ENCODE assay signal across 22 cellular contexts in genomic region chr10:128643658-128644057, GRCh38.
A peak's percentile ranks its signal among the peaks of the same experiment; 100 is the strongest.
DNase-seq lines count a peak whose midpoint lies in the region; ATAC-seq, FAIRE-seq and TF ChIP-seq lines count a peak whose summit lies in the region.
"Had no signal": no experiment of that assay in that cellular context is flagged by ENCODE, and none has a peak within 500 bp of the region (broad histone marks: within the 10 kb centered on the region; RNA-seq: fewer than 3 reads in every experiment).

No MANE protein-coding gene starts in this region.

- no peaks in the 10 kb centered on the region for H3F3A ChIP-seq in GM23338 (replicated peaks; ENCODE audit: low read depth)

- dilution Hi-C loops in mammary epithelial cell (cut with HindIII; ENCODE audit: low sequenced_read_pairs): no loop called here

- H3K4me1 Mint-ChIP-seq in MCF 10A (ENCODE audit: insufficient read depth, unreplicated experiment): peaks cover 4% of the 10 kb centered on the region
- H3K4me1 Mint-ChIP-seq in GM23338: no peaks in the 10 kb centered on the region
- no peaks in the 10 kb centered on the region for H3K4me1 Mint-ChIP-seq in type B pancreatic cell (ENCODE audit: unreplicated experiment)

- H3K4me3 ChIP-seq in mammary epithelial cell (replicated peaks in 1 of 3; ENCODE audit: insufficient read depth in 1 of 3, low read depth in 2 of 3, low read length in 3 of 3) (no peak overlapping the region), K562 (no peak overlapping the region), hepatocyte (no peak overlapping the region), GM23338 (no peak overlapping the region)
- H3K4me3 ChIP-seq: A549 had no signal

- H3K36me3 ChIP-seq in mammary epithelial cell (ENCODE audit: insufficient read depth, low read length) (no peaks in the 10 kb centered on the region), K562 (ENCODE audit: control insufficient read depth, insufficient read depth, low read length) (no peaks in the 10 kb centered on the region), hepatocyte (replicated peaks; ENCODE audit: insufficient read depth, low read depth) (no peaks in the 10 kb centered on the region), GM23338 (ENCODE audit: insufficient read depth) (no peaks in the 10 kb centered on the region)

- FAIRE-seq in K562 (lab: Jason Lieb, UNC): no peak
- FAIRE-seq: A549, D721Med, H1, HTR-8/SVneo had no signal

- H3K9ac ChIP-seq in mammary epithelial cell (ENCODE audit: insufficient read depth, low read length) (peak overlapping the region; percentile 4), K562 (ENCODE audit: insufficient read depth in 1 of 2, low read depth in 2 of 2, low read length in 2 of 2) (no peak overlapping the region)

- H4K20me1 ChIP-seq in mammary epithelial cell (ENCODE audit: insufficient read depth, low read length) (no peaks in the 10 kb centered on the region), K562 (replicated peaks; ENCODE audit: control insufficient read depth, insufficient read depth, low read length) (no peaks in the 10 kb centered on the region), hepatocyte (ENCODE audit: insufficient read depth, poor library complexity, severe bottlenecking) (no peaks in the 10 kb centered on the region), GM23338 (replicated peaks; ENCODE audit: insufficient read depth) (no peaks in the 10 kb centered on the region)

- no peaks in the 10 kb centered on the region for H3K27me3 Mint-ChIP-seq in MCF 10A (ENCODE audit: insufficient read depth, unreplicated experiment)
- no peaks in the 10 kb centered on the region for H3K27me3 Mint-ChIP-seq in GM23338 (ENCODE audit: insufficient read depth, low read depth, poor library complexity)
- no peaks in the 10 kb centered on the region for H3K27me3 Mint-ChIP-seq in type B pancreatic cell

- POLR2A ChIA-PET in MCF 10A (lab: Yijun Ruan, JAX): no interaction called here
- POLR2A ChIA-PET in K562 (lab: Yijun Ruan, JAX): no interaction called here

- H3K9me3 Mint-ChIP-seq in MCF 10A (ENCODE audit: unreplicated experiment) (no peaks in the 10 kb centered on the region), GM23338 (no peaks in the 10 kb centered on the region), type B pancreatic cell (no peaks in the 10 kb centered on the region)
- H3K9me3 Mint-ChIP-seq: CD4-positive, alpha-beta T cell; H9 had no signal

- in situ Hi-C loops in mammary epithelial cell (cut with MboI; ENCODE audit: low sequenced_read_pairs in 2 of 2) (loop anchor here in 1 of 2 donors (25.0 kb wide), 1 partner anchor 1494 kb away; the partner anchor contains the start of gene GLRX3), K562 (cut with MboI) (no loop called here)

- H3K4me1 ChIP-seq in mammary epithelial cell (ENCODE audit: insufficient read depth, low read length): peaks cover 32% of the 10 kb centered on the region
- H3K4me1 ChIP-seq in K562 (replicated peaks in 1 of 2; ENCODE audit: control insufficient read depth in 2 of 2, insufficient read depth in 2 of 2, low read length in 2 of 2): no peaks in the 10 kb centered on the region
- H3K4me1 ChIP-seq in foreskin keratinocyte: no peaks in the 10 kb centered on the region
- no peaks in the 10 kb centered on the region for H3K4me1 ChIP-seq in hepatocyte (ENCODE audit: insufficient read depth)
- H3K4me1 ChIP-seq in GM23338 (ENCODE audit: insufficient read depth): no peaks in the 10 kb centered on the region
- H3K4me1 ChIP-seq: A549, Caco-2 had no signal

- H2AFZ ChIP-seq in mammary epithelial cell (ENCODE audit: low read depth, low read length) (peak overlapping the region; percentile 42), K562 (ENCODE audit: low read depth, low read length) (0 out of 2 replicates have a peak overlapping the region, but pooled peaks have one; percentile 16), hepatocyte (no peak overlapping the region), GM23338 (no peak overlapping the region)

- H3K27ac ChIP-seq in mammary epithelial cell (ENCODE audit: insufficient read depth, low read depth, low read length) (peak overlapping the region; percentile 82), K562 (ENCODE audit: extremely low read depth, low read depth, low read length) (no peak overlapping the region), foreskin keratinocyte (no peak overlapping the region), hepatocyte (no peak overlapping the region), GM23338 (ENCODE audit: low read depth) (no peak overlapping the region)
- H3K27ac ChIP-seq: 22Rv1, A549, C4-2B, HL-60 had no signal

- BruUV-seq in mammary epithelial cell (replicated peaks; lab: Mats Ljungman, UMichigan) (no TSS peak), MCF 10A (replicated peaks; lab: Mats Ljungman, UMichigan) (no TSS peak), K562 (replicated peaks; lab: Mats Ljungman, UMichigan) (no TSS peak)

- no peaks in the 10 kb centered on the region for H3K27me3 ChIP-seq in mammary epithelial cell (ENCODE audit: insufficient read depth, low read length)
- H3K27me3 ChIP-seq in K562 (ENCODE audit: control insufficient read depth in 2 of 2, insufficient read depth in 2 of 2, low read length in 2 of 2): no peaks in the 10 kb centered on the region
- no peaks in the 10 kb centered on the region for H3K27me3 ChIP-seq in foreskin keratinocyte
- no peaks in the 10 kb centered on the region for H3K27me3 ChIP-seq in hepatocyte
- H3K27me3 ChIP-seq in GM23338 (ENCODE audit: insufficient read depth): no peaks in the 10 kb centered on the region

- H3K4me2 ChIP-seq in mammary epithelial cell (ENCODE audit: insufficient read depth, low read depth, low read length) (peak overlapping the region; percentile 28), K562 (ENCODE audit: insufficient read depth, low read length) (no peak overlapping the region), hepatocyte (no peak overlapping the region), GM23338 (no peak overlapping the region)
- H3K4me2 ChIP-seq: A549 had no signal

- H3K9me1 ChIP-seq in K562 (ENCODE audit: control insufficient read depth, insufficient read depth, low read length): no peaks in the 10 kb centered on the region

- CTCF ChIA-PET in mammary epithelial cell (lab: Charles Lee; ENCODE audit: low non-redundant PET): no interaction called here
- CTCF ChIA-PET in MCF 10A (lab: Yijun Ruan, JAX): interaction anchor here (1.4 kb wide), 1 partner anchor 17 kb away, joined by 3 read pairs; no protein-coding TSS in a partner anchor
- CTCF ChIA-PET in K562 (lab: Yijun Ruan, JAX; ENCODE audit: low intra/inter-chr PET ratio): no interaction called here

- intact Hi-C loops in mammary epithelial cell (cut with micrococcal nuclease): no loop called here
- intact Hi-C loops in MCF 10A (cut with micrococcal nuclease): no loop called here
- intact Hi-C loops in K562 (cut with micrococcal nuclease): no loop called here

- no peak for ATAC-seq in K562
- peak; percentile 64 for ATAC-seq in foreskin keratinocyte
- no peak for ATAC-seq in GM23338
- ATAC-seq: A549 had no signal

- H3K79me2 ChIP-seq in mammary epithelial cell (ENCODE audit: insufficient read depth, low read length) (no peaks in the 10 kb centered on the region), K562 (ENCODE audit: control insufficient read depth, insufficient read depth, low read length) (no peaks in the 10 kb centered on the region), hepatocyte (no peaks in the 10 kb centered on the region), GM23338 (replicated peaks; ENCODE audit: insufficient read depth) (no peaks in the 10 kb centered on the region)

- DNase-seq in mammary epithelial cell (peak; percentile 81), MCF 10A (ENCODE audit: unreplicated experiment) (no peak), K562 (ENCODE audit: extremely low read depth in 1 of 4, low spot score in 3 of 4) (no peak), foreskin keratinocyte (no peak), hepatocyte (ENCODE audit: low spot score) (no peak), GM23338 (ENCODE audit: low spot score) (no peak), type B pancreatic cell (ENCODE audit: extremely low spot score, unreplicated experiment) (no peak), medulla oblongata (ENCODE audit: extremely low spot score) (no peak)
- DNase-seq: AML-193; Caco-2; CD4-positive, alpha-beta T cell; DMS79; GDM1; H9; IMR-90 had no signal

- H3K9me3 ChIP-seq in mammary epithelial cell (replicated peaks; ENCODE audit: insufficient read depth, low read length) (no peaks in the 10 kb centered on the region), K562 (replicated peaks; ENCODE audit: control insufficient read depth, insufficient read depth, low read depth, low read length) (no peaks in the 10 kb centered on the region), hepatocyte (ENCODE audit: low read depth) (no peaks in the 10 kb centered on the region)
- H3K9me3 ChIP-seq: A549, Caco-2 had no signal

- no peak for TF ChIP-seq EP300 in K562 (IDR thresholded peaks at IDR 0.05; ENCODE audit: low read length)

- TF ChIP-seq POLR2A in K562 (conservative IDR thresholded peaks at IDR 0.05): no peak

- H3K9me2 ChIP-seq in hepatocyte (replicated peaks; ENCODE audit: insufficient read depth) (no peaks in the 10 kb centered on the region), GM23338 (ENCODE audit: insufficient read depth) (no peaks in the 10 kb centered on the region; the same call in none of the 2 replicates)

- TF ChIP-seq RAD21 in K562 (CRISPR knock-in tag; conservative IDR thresholded peaks at IDR 0.05 in 1 of 2, IDR thresholded peaks at IDR 0.05 in 1 of 2): no peak

- H3K27ac Mint-ChIP-seq in MCF 10A (ENCODE audit: low read depth, unreplicated experiment) (no peak overlapping the region), GM23338 (no peak overlapping the region), type B pancreatic cell (no peak overlapping the region)
- H3K27ac Mint-ChIP-seq: CD4-positive, alpha-beta T cell; H9 had no signal

- TF ChIP-seq CTCF in mammary epithelial cell (conservative IDR thresholded peaks at IDR 0.05 in 1 of 2, IDR thresholded peaks at IDR 0.05 in 1 of 2; ENCODE audit: extremely low read depth in 1 of 2, insufficient read depth in 1 of 2, low read depth in 1 of 2, low read length in 2 of 2) (no peak), MCF 10A (IDR thresholded peaks at IDR 0.05; ENCODE audit: unreplicated experiment) (no peak), K562 (IDR thresholded peaks at IDR 0.05 in 2 of 3, conservative IDR thresholded peaks at IDR 0.05 in 1 of 3; ENCODE audit: insufficient read depth in 2 of 3, low read depth in 1 of 3, low read length in 3 of 3) (no peak), foreskin keratinocyte (conservative IDR thresholded peaks at IDR 0.05) (no peak), hepatocyte (IDR thresholded peaks at IDR 0.05; ENCODE audit: poor library complexity) (no peak), GM23338 (conservative IDR thresholded peaks at IDR 0.05; ENCODE audit: low read depth in 2 of 2) (no peak), type B pancreatic cell (conservative IDR thresholded peaks at IDR 0.05) (no peak)

- H3K4me3 Mint-ChIP-seq in MCF 10A (ENCODE audit: unreplicated experiment): no peak overlapping the region
- H3K4me3 Mint-ChIP-seq in GM23338: no peak overlapping the region
- H3K4me3 Mint-ChIP-seq in type B pancreatic cell: no peak overlapping the region
- H3K4me3 Mint-ChIP-seq: CD4-positive, alpha-beta T cell; H9 had no signal

- no peaks in the 10 kb centered on the region for H3K36me3 Mint-ChIP-seq in MCF 10A (ENCODE audit: insufficient read depth, unreplicated experiment)
- H3K36me3 Mint-ChIP-seq in GM23338 (ENCODE audit: low read depth): no peaks in the 10 kb centered on the region
- H3K36me3 Mint-ChIP-seq in type B pancreatic cell: no peaks in the 10 kb centered on the region

- 0% methylated on average over 1 of the region's 1 CpG for WGBS in mammary epithelial cell (ENCODE audit: low coverage, missing lambda C conversion rate)
- WGBS in K562 (ENCODE audit: insufficient coverage, low coverage, missing lambda C conversion rate): 89% methylated on average over 1 of the region's 1 CpG
- 79% methylated on average over 1 of the region's 1 CpG for WGBS in hepatocyte (ENCODE audit: low lambda C conversion rate, missing lambda C conversion rate)

Comparison
In these comparisons a context has a peak if more than half of its experiments do, and no peak if none do; other contexts are left out.
1. H2AFZ ChIP-seq: peak in mammary epithelial cell (single experiment) and K562 (single experiment); none in hepatocyte (single experiment) and GM23338 (single experiment).